1 cellular context compared by ENCODE assay signal in genomic region chrX:72572248-72573157, GRCh38.
A peak's percentile ranks its signal among the peaks of the same experiment; 100 is the strongest.
TF ChIP-seq lines count a peak whose summit lies in the region.

Gene HDAC8 (minus strand): TSS chrX:72572843. CDS start chrX:72572761, 82 bp downstream.

TF ChIP-seq in SK-N-SH, 30 proteins besides CTCF, POLR2A, EP300 and RAD21 (continued from another document):
- no peak for TF ChIP-seq PBX3 (IDR thresholded peaks at IDR 0.05)
- TF ChIP-seq RCOR1 (IDR thresholded peaks at IDR 0.05; ENCODE audit: low read length) = peak; percentile 4; the same call in 1 of the 2 replicates
- no peak for TF ChIP-seq IRF3 (IDR thresholded peaks at IDR 0.05; ENCODE audit: low read depth, low read length)
- 0 out of 2 replicates have a peak, but pooled peaks have one; percentile 63 for TF ChIP-seq ZBTB33 (IDR thresholded peaks at IDR 0.05; ENCODE audit: borderline replicate concordance, low read depth)
- peak; percentile 48; the same call in 1 of the 2 replicates for TF ChIP-seq POLR2AphosphoS5 (IDR thresholded peaks at IDR 0.05; ENCODE audit: low read depth, low read length)
- TF ChIP-seq JUND (IDR thresholded peaks at IDR 0.05) = 0 out of 2 replicates have a peak, but pooled peaks have one; percentile 13
- 0 out of 2 replicates have a peak, but pooled peaks have one; percentile 13 for TF ChIP-seq SIN3A (IDR thresholded peaks at IDR 0.05; ENCODE audit: borderline replicate concordance, low read depth, low read length)
- TF ChIP-seq RFX5 (IDR thresholded peaks at IDR 0.05; ENCODE audit: low read length) = no peak
- TF ChIP-seq SMC3 (IDR thresholded peaks at IDR 0.05; ENCODE audit: low read depth, low read length) = no peak
- no peak for TF ChIP-seq FOXM1 (IDR thresholded peaks at IDR 0.05; ENCODE audit: low read depth)
- no peak for TF ChIP-seq RXRA (IDR thresholded peaks at IDR 0.05; ENCODE audit: borderline replicate concordance, low read depth)
- peak; percentile 14; the same call in 1 of the 2 replicates for TF ChIP-seq MXI1 (IDR thresholded peaks at IDR 0.05; ENCODE audit: low read depth, low read length)
- TF ChIP-seq EZH2phosphoT487 (IDR thresholded peaks at IDR 0.05; ENCODE audit: borderline replicate concordance, low read depth) = no peak
- no peak for TF ChIP-seq MEF2A (IDR thresholded peaks at IDR 0.05; ENCODE audit: borderline replicate concordance, low read depth)
- TF ChIP-seq NFIC (IDR thresholded peaks at IDR 0.05; ENCODE audit: borderline replicate concordance) = no peak
- no peak for TF ChIP-seq FOSL2 (IDR thresholded peaks at IDR 0.05; ENCODE audit: borderline replicate concordance, low read depth)
- TF ChIP-seq TEAD4 (IDR thresholded peaks at IDR 0.05; ENCODE audit: borderline replicate concordance, insufficient read depth) = no peak
- no peak for TF ChIP-seq TCF12 (IDR thresholded peaks at IDR 0.05)
- TF ChIP-seq ELF1 (IDR thresholded peaks at IDR 0.05) = peak; percentile 86
- no peak for TF ChIP-seq NRF1 (IDR thresholded peaks at IDR 0.05; ENCODE audit: low read depth, low read length)
- TF ChIP-seq MAX (IDR thresholded peaks at IDR 0.05; ENCODE audit: low read depth) = peak; percentile 59; the same call in 1 of the 2 replicates
- no peak for TF ChIP-seq USF1 (IDR thresholded peaks at IDR 0.05; ENCODE audit: borderline replicate concordance, low read depth)
- peak; percentile 83 for TF ChIP-seq GABPA (IDR thresholded peaks at IDR 0.05; ENCODE audit: low read depth)
